Comparison of ENCODE assay signal across 8 cellular contexts in genomic region chr11:63528729-63529278, GRCh38. TPM values are rescaled to one million over a fixed set of nuclear protein-coding genes. Genes with fewer than 3 reads are reported as not detected.
DNase-seq lines count a peak whose midpoint lies in the region; ATAC-seq and TF ChIP-seq lines count a peak whose summit lies in the region.
"Not testable (repeated sequence)": the region's sequence is repeated elsewhere in the genome, so short reads cannot be mapped to it uniquely, and the experiment has no call there.

No MANE protein-coding gene starts in this region.

- TF ChIP-seq POLR2A in upper lobe of left lung (IDR thresholded peaks at IDR 0.05): not testable (repeated sequence)

- H3F3A ChIP-seq in GM23338 (replicated peaks; ENCODE audit: low read depth): peaks cover 21% of the 10 kb centered on the region

- not testable (repeated sequence) for H3K9me3 Mint-ChIP-seq in CD4-positive, CD25-positive, alpha-beta regulatory T cell; glutamatergic neuron (ENCODE audit: unreplicated experiment); naive thymus-derived CD8-positive, alpha-beta T cell
- H3K9me3 Mint-ChIP-seq in GM23338: peaks cover 30% of the 10 kb centered on the region

- not testable (repeated sequence) for ATAC-seq in CD4-positive, CD25-positive, alpha-beta regulatory T cell (ENCODE audit: low read depth in 2 of 2); GM23338; T-helper 17 cell; naive thymus-derived CD8-positive, alpha-beta T cell; upper lobe of left lung (ENCODE audit: low FRiP score in 2 of 2)

- not testable (repeated sequence) for H3K9me3 ChIP-seq in CD4-positive, CD25-positive, alpha-beta regulatory T cell (ENCODE audit: control insufficient read depth in 2 of 2, low read length in 2 of 2); T-helper 17 cell (ENCODE audit: control insufficient read depth, low read length, poor library complexity, severe bottlenecking); upper lobe of left lung

- not testable (repeated sequence) for H3K27ac ChIP-seq in CD4-positive, CD25-positive, alpha-beta regulatory T cell (ENCODE audit: insufficient read depth, low read length, poor library complexity, severe bottlenecking)
- H3K27ac ChIP-seq in GM23338 (ENCODE audit: low read depth) (peak overlapping the region; percentile 99), caudate nucleus (ENCODE audit: low read depth, low read length) (peak overlapping the region; percentile 91), upper lobe of left lung (peak overlapping the region; percentile 42 to 76 (median 63))

- peaks cover 27 to 55% (median 42%) of the 10 kb centered on the region in 4 donors for H3K4me1 Mint-ChIP-seq in CD4-positive, CD25-positive, alpha-beta regulatory T cell
- H3K4me1 Mint-ChIP-seq in GM23338: peaks cover 51% of the 10 kb centered on the region
- H3K4me1 Mint-ChIP-seq in T-helper 17 cell: peaks cover 32% of the 10 kb centered on the region
- H3K4me1 Mint-ChIP-seq in glutamatergic neuron (ENCODE audit: low read depth, unreplicated experiment): peaks cover 43% of the 10 kb centered on the region
- H3K4me1 Mint-ChIP-seq in naive thymus-derived CD8-positive, alpha-beta T cell: peaks cover 29 to 54% (median 52%) of the 10 kb centered on the region in 4 donors

- H3K36me3 ChIP-seq in CD4-positive, CD25-positive, alpha-beta regulatory T cell (ENCODE audit: control insufficient read depth, insufficient read depth, low read length); GM23338 (ENCODE audit: insufficient read depth); upper lobe of left lung: not testable (repeated sequence)

- H3K4me1 ChIP-seq in CD4-positive, CD25-positive, alpha-beta regulatory T cell (ENCODE audit: control insufficient read depth, insufficient read depth, low read length, poor library complexity, severe bottlenecking): peaks cover 38% of the 10 kb centered on the region
- H3K4me1 ChIP-seq in GM23338 (ENCODE audit: insufficient read depth): peaks cover 40% of the 10 kb centered on the region
- peaks cover 10 to 28% (median 21%) of the 10 kb centered on the region in 4 donors for H3K4me1 ChIP-seq in upper lobe of left lung

- whole genome bisulfite sequencing in upper lobe of left lung, 2 donors: 73 to 81% methylated on average over 1 of the region's 3 CpGs

- POLR2A ChIA-PET in naive thymus-derived CD8-positive, alpha-beta T cell (lab: Charles Lee): interaction anchor here (0.6 to 2.1 kb wide), 4 partner anchors 9 to 389 kb away, joined by 3 to 13 read pairs (median 6); no protein-coding TSS in a partner anchor

- not testable (repeated sequence) for TF ChIP-seq CTCF in GM23338 (conservative IDR thresholded peaks at IDR 0.05; ENCODE audit: low read depth in 2 of 2); glutamatergic neuron (IDR thresholded peaks at IDR 0.05; ENCODE audit: partially characterized antibody, unreplicated experiment); upper lobe of left lung (IDR thresholded peaks at IDR 0.05)

- TF ChIP-seq EP300 in upper lobe of left lung (IDR thresholded peaks at IDR 0.05): not testable (repeated sequence)

- H3K27me3 ChIP-seq in CD4-positive, CD25-positive, alpha-beta regulatory T cell (ENCODE audit: control insufficient read depth, insufficient read depth, low read length); GM23338 (ENCODE audit: insufficient read depth); upper lobe of left lung: not testable (repeated sequence)

- not testable (repeated sequence) for H3K27me3 Mint-ChIP-seq in CD4-positive, CD25-positive, alpha-beta regulatory T cell; GM23338 (ENCODE audit: insufficient read depth, low read depth, poor library complexity); T-helper 17 cell; glutamatergic neuron (ENCODE audit: unreplicated experiment); naive thymus-derived CD8-positive, alpha-beta T cell

- H3K4me3 Mint-ChIP-seq in CD4-positive, CD25-positive, alpha-beta regulatory T cell: peak overlapping the region in 1 of 4 donors; percentile 39
- peak overlapping the region; percentile 30; the same call in 1 of the 3 replicates for H3K4me3 Mint-ChIP-seq in GM23338
- not testable (repeated sequence) for H3K4me3 Mint-ChIP-seq in T-helper 17 cell
- H3K4me3 Mint-ChIP-seq in glutamatergic neuron (ENCODE audit: unreplicated experiment): peak overlapping the region; percentile 46
- H3K4me3 Mint-ChIP-seq in naive thymus-derived CD8-positive, alpha-beta T cell: peak overlapping the region in 5 of 10 donors; percentile 10 to 48 (median 26)

- peak overlapping the region; percentile 68 to 90 (median 83) for H3K27ac Mint-ChIP-seq in CD4-positive, CD25-positive, alpha-beta regulatory T cell
- H3K27ac Mint-ChIP-seq in GM23338 (peak overlapping the region; percentile 87), T-helper 17 cell (peak overlapping the region; percentile 87)
- H3K27ac Mint-ChIP-seq in glutamatergic neuron (ENCODE audit: unreplicated experiment): not testable (repeated sequence)
- H3K27ac Mint-ChIP-seq in naive thymus-derived CD8-positive, alpha-beta T cell: peak overlapping the region; percentile 36 to 91 (median 84)

- not testable (repeated sequence) for H4K20me1 ChIP-seq in GM23338 (replicated peaks; ENCODE audit: insufficient read depth)

- H3K4me3 ChIP-seq in CD4-positive, CD25-positive, alpha-beta regulatory T cell (ENCODE audit: low read depth, low read length); upper lobe of left lung: not testable (repeated sequence)
- H3K4me3 ChIP-seq in GM23338: peak overlapping the region; percentile 43

- peak overlapping the region; percentile 79 for H3K4me2 ChIP-seq in GM23338

- not testable (repeated sequence) for H3K79me2 ChIP-seq in GM23338 (replicated peaks; ENCODE audit: insufficient read depth)

- not testable (repeated sequence) for H3K9me2 ChIP-seq in GM23338 (ENCODE audit: insufficient read depth)

- H2AFZ ChIP-seq in GM23338: not testable (repeated sequence)

- not testable (repeated sequence) for H3K36me3 Mint-ChIP-seq in CD4-positive, CD25-positive, alpha-beta regulatory T cell; T-helper 17 cell (ENCODE audit: low read depth); glutamatergic neuron (ENCODE audit: unreplicated experiment); naive thymus-derived CD8-positive, alpha-beta T cell
- H3K36me3 Mint-ChIP-seq in GM23338 (ENCODE audit: low read depth): peaks cover 24% of the 10 kb centered on the region

- not testable (repeated sequence) for DNase-seq in CD4-positive, CD25-positive, alpha-beta regulatory T cell; GM23338 (ENCODE audit: low spot score); T-helper 17 cell; caudate nucleus (lab: John Stamatoyannopoulos, UW); glutamatergic neuron; naive thymus-derived CD8-positive, alpha-beta T cell; upper lobe of left lung
- peak; percentile 20 for DNase-seq in kidney tubule cell (ENCODE audit: low spot score)

RNA-seq across cellular contexts. Expression of gene PLAAT4, which starts 7.8 kb away (rescaled TPM):
- total RNA-seq in CD4-positive, CD25-positive, alpha-beta regulatory T cell: 118 TPM
- 100 to 1,000 TPM; 405 to 493 (median 439) TPM for polyA plus RNA-seq in CD4-positive, CD25-positive, alpha-beta regulatory T cell
- 0.69 and 3.3 TPM in 2 replicates for total RNA-seq in GM23338 (2014; rRNA removed; shearing (Covaris generic))
- polyA plus RNA-seq in GM23338 (2016; fragmentation: Nextera tagmentation; extraction: Ambion mirVana): 4.6 and 5.0 TPM in 2 replicates
- total RNA-seq in T-helper 17 cell (100 to 1,000 TPM in 1 of 2 donors, 10 to 100 TPM in 1; 80.8 to 110 TPM), glutamatergic neuron (ENCODE audit: unreplicated experiment) (not detected), upper lobe of left lung (100 to 1,000 TPM in 5 of 6 donors, 10 to 100 TPM in 1; 91.1 to 272 (median 192) TPM)
- total RNA-seq in naive thymus-derived CD8-positive, alpha-beta T cell: 10 to 100 TPM; 97.8 to 99.8 TPM
- 100 to 1,000 TPM; 460 to 532 (median 464) TPM for polyA plus RNA-seq in naive thymus-derived CD8-positive, alpha-beta T cell

RNA-seq across cellular contexts. Expression of gene LGALS12, which starts 22.9 kb away (rescaled TPM):
- 0.94 TPM for total RNA-seq in CD4-positive, CD25-positive, alpha-beta regulatory T cell
- polyA plus RNA-seq in CD4-positive, CD25-positive, alpha-beta regulatory T cell: not detected
- total RNA-seq in GM23338 (2014; rRNA removed; shearing (Covaris generic)): 0.62 and 0.94 TPM in 2 replicates
- polyA plus RNA-seq in GM23338 (2016; fragmentation: Nextera tagmentation; extraction: Ambion mirVana): 0.57 and 1.2 TPM in 2 replicates
- total RNA-seq in T-helper 17 cell (1 to 10 TPM in 1 of 2 donors, under 1 TPM in 1; 0.72 to 9.7 TPM), glutamatergic neuron (ENCODE audit: unreplicated experiment) (not detected), upper lobe of left lung (1 to 10 TPM in 1 of 6 donors, under 1 TPM in 3, not detected in 2; 0.61 to 1.8 (median 0.76) TPM)
- not detected for total RNA-seq in naive thymus-derived CD8-positive, alpha-beta T cell
- polyA plus RNA-seq in naive thymus-derived CD8-positive, alpha-beta T cell: not detected

RNA-seq across cellular contexts. Expression of gene PLAAT2, which starts 34.4 kb away (rescaled TPM):
- not detected for total RNA-seq in CD4-positive, CD25-positive, alpha-beta regulatory T cell
- polyA plus RNA-seq in CD4-positive, CD25-positive, alpha-beta regulatory T cell: under 1 TPM in 2 of 4 donors, not detected in 2; 0.28 to 0.47 TPM
- 0.66 TPM in 1 of 2 replicates, not detected in the other for total RNA-seq in GM23338 (2014; rRNA removed; shearing (Covaris generic))
- 0.42 and 0.78 TPM in 2 replicates for polyA plus RNA-seq in GM23338 (2016; fragmentation: Nextera tagmentation; extraction: Ambion mirVana)
- total RNA-seq in T-helper 17 cell: under 1 TPM in 1 of 2 donors, not detected in 1; 0.63 TPM
- not detected for total RNA-seq in glutamatergic neuron (ENCODE audit: unreplicated experiment)
- total RNA-seq in naive thymus-derived CD8-positive, alpha-beta T cell: not detected
- under 1 TPM; 0.39 to 0.69 (median 0.49) TPM for polyA plus RNA-seq in naive thymus-derived CD8-positive, alpha-beta T cell
- 10 to 100 TPM in 1 of 6 donors, 1 to 10 TPM in 5; 1.9 to 10.5 (median 5.5) TPM for total RNA-seq in upper lobe of left lung

RNA-seq across cellular contexts. Expression of gene PLAAT5, which starts 37.8 kb away (rescaled TPM):
- total RNA-seq in CD4-positive, CD25-positive, alpha-beta regulatory T cell: 1.8 TPM
- not detected for polyA plus RNA-seq in CD4-positive, CD25-positive, alpha-beta regulatory T cell
- 10.4 and 11.6 TPM in 2 replicates for total RNA-seq in GM23338 (2014; rRNA removed; shearing (Covaris generic))
- 7.5 and 7.7 TPM in 2 replicates for polyA plus RNA-seq in GM23338 (2016; fragmentation: Nextera tagmentation; extraction: Ambion mirVana)
- total RNA-seq in T-helper 17 cell: under 1 TPM in 1 of 2 donors, not detected in 1; 0.60 TPM
- 11.2 TPM for total RNA-seq in glutamatergic neuron (ENCODE audit: unreplicated experiment)
- under 1 TPM; 0.18 to 0.58 TPM for total RNA-seq in naive thymus-derived CD8-positive, alpha-beta T cell
- under 1 TPM; 0.34 to 0.64 (median 0.36) TPM for polyA plus RNA-seq in naive thymus-derived CD8-positive, alpha-beta T cell
- total RNA-seq in upper lobe of left lung: 1 to 10 TPM; 1.0 to 7.2 (median 3.1) TPM

Comparison
In these comparisons a context has a peak if more than half of its experiments do, and no peak if none do; other contexts are left out.
1. RNA of gene PLAAT4, which starts 7.8 kb away (total RNA-seq): 91.1 to 272 TPM in upper lobe of left lung, 118 TPM in CD4-positive, CD25-positive, alpha-beta regulatory T cell (single experiment), 80.8 to 110 TPM in T-helper 17 cell and 97.8 to 99.8 TPM in naive thymus-derived CD8-positive, alpha-beta T cell; 0.69 to 3.3 TPM in GM23338 and not detected in glutamatergic neuron (single experiment); every median in the first group is over 10 times any median in the second.